ENCODE assay signal across 14 cellular contexts in the genomic region with DNA sequence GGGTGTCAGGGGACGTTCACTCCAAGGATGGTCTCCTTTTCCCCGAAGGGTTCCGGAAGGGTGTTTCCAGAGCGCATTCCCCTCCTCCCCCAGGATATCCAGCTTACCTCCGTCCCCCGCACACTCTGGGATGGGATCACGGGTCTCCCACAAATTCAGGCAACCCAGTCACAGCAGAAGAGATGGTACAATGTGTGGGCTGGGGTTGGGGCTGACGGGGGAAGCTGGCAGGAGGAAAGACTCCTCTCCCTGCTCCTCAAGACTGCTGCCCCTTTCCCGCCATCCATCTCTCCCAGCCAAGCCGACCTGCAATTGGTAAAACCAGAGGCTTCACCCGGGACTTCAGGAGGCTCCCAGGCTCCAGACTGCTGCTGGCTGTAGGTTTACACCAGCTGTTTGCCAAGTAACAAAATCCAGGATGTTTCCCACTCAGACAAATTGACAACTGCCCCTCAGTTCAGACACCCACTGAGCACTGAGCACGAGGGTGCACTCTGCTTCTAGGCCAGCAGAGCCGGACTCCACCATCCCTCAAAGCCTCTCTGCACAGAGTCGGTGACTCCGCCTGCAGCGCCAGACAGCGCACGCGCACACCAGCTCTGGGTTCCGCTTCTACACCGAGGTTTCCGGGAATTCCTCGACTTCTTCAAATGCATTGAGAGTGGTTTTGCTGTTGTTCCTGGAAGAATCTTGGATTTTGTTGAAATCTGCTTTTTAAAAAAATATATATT. TPM values are rescaled to one million over a fixed set of nuclear protein-coding genes. Genes with fewer than 3 reads are reported as not detected.
A peak's percentile ranks its signal among the peaks of the same experiment; 100 is the strongest.
DNase-seq lines count a peak whose midpoint lies in the region; ATAC-seq, FAIRE-seq and TF ChIP-seq lines count a peak whose summit lies in the region.
"Had no signal": no experiment of that assay in that cellular context is flagged by ENCODE, and none has a peak within 500 bp of the region (broad histone marks: within the 10 kb centered on the region; RNA-seq: fewer than 3 reads in every experiment).

No MANE protein-coding gene starts in this region.

- ATAC-seq in HepG2 = no peak
- peak; percentile 10 to 22 for ATAC-seq in left cardiac atrium
- ATAC-seq: PC-3 had no signal

- peak overlapping the region; percentile 52 for H4K8ac ChIP-seq in trophoblast cell (ENCODE audit: low read depth, low read length)

- in situ Hi-C loops in HepG2 (cut with HindIII; ENCODE audit: extremely low pct_ligation_motif_present, low pct_unique_long_range_greater_than_20kb) = no loop called here

- H2BK12ac ChIP-seq in trophoblast cell (ENCODE audit: low read length) = peak overlapping the region; percentile 59

- H3K27ac ChIP-seq in liver (ENCODE audit: low read depth in 1 of 2, low read length in 2 of 2) = peak overlapping the region; percentile 23 to 34
- no peak overlapping the region for H3K27ac ChIP-seq in HepG2 (ENCODE audit: extremely low read length, insufficient read depth, low read length)
- peak overlapping the region; percentile 35 for H3K27ac ChIP-seq in trophoblast cell (ENCODE audit: low read depth, low read length)
- H3K27ac ChIP-seq in vagina = peak overlapping the region; percentile 78

- H3K4me1 ChIP-seq in liver (ENCODE audit: control insufficient read depth in 4 of 4, insufficient read depth in 4 of 4, low read length in 3 of 4) (peaks cover 5 to 20% (median 10%) of the 10 kb centered on the region in 4 donors), HepG2 (ENCODE audit: insufficient read depth, low read length) (0 out of 2 replicates have a peak, but pooled peaks cover 6% of the 10 kb centered on the region), trophoblast cell (ENCODE audit: control insufficient read depth in 1 of 2, insufficient read depth in 2 of 2, low read length in 2 of 2) (peaks cover 13 to 15% of the 10 kb centered on the region in 2 experiments), vagina (peaks cover 11% of the 10 kb centered on the region)

- peak overlapping the region; percentile 51 for H2BK5ac ChIP-seq in trophoblast cell (ENCODE audit: low read depth, low read length, poor library complexity)

- TF ChIP-seq POLR2A in HepG2 (IDR thresholded peaks at IDR 0.05; ENCODE audit: insufficient read depth in 1 of 2, low read depth in 2 of 2, low read length in 2 of 2) (no peak), vagina (IDR thresholded peaks at IDR 0.05) (no peak)

- POLR2A ChIA-PET in HepG2 (lab: Yijun Ruan, JAX) = no interaction called here

- no peak overlapping the region for H3K4me2 ChIP-seq in HepG2 (ENCODE audit: low read depth, low read length)
- H3K4me2 ChIP-seq in trophoblast cell (ENCODE audit: low read length) = no peak overlapping the region

- no peaks in the 10 kb centered on the region for H3K79me2 ChIP-seq in HepG2 (ENCODE audit: insufficient read depth, low read length)
- H3K79me2 ChIP-seq in trophoblast cell (ENCODE audit: control insufficient read depth, insufficient read depth, low read length, poor library complexity) = no peaks in the 10 kb centered on the region

- H3K18ac ChIP-seq in trophoblast cell (ENCODE audit: low read length) = no peak overlapping the region

- H3K9ac ChIP-seq in liver (ENCODE audit: low read depth in 1 of 2, low read length in 2 of 2) (peak overlapping the region in 1 of 2 donors; percentile 90), HepG2 (ENCODE audit: insufficient read depth, low read depth, low read length) (no peak overlapping the region), trophoblast cell (ENCODE audit: low read length) (no peak overlapping the region)

- TF ChIP-seq RAD21 in liver (IDR thresholded peaks at IDR 0.05) (no peak), HepG2 (CRISPR knock-in tag; IDR thresholded peaks at IDR 0.05) (no peak)

- H3K23ac ChIP-seq in trophoblast cell (ENCODE audit: low read length) = no peak overlapping the region

- H4K20me1 ChIP-seq in HepG2 (ENCODE audit: insufficient read depth, low read length) = no peaks in the 10 kb centered on the region

- H3K27me3 ChIP-seq in liver (ENCODE audit: control insufficient read depth in 4 of 4, insufficient read depth in 4 of 4, low read length in 3 of 4) = no peaks in the 10 kb centered on the region
- no peaks in the 10 kb centered on the region for H3K27me3 ChIP-seq in HepG2 (ENCODE audit: control insufficient read depth in 1 of 2, insufficient read depth in 2 of 2, low read length in 2 of 2)
- H3K27me3 ChIP-seq in trophoblast cell (ENCODE audit: insufficient read depth, low read length) = no peaks in the 10 kb centered on the region
- no peaks in the 10 kb centered on the region for H3K27me3 ChIP-seq in vagina

- intact Hi-C loops in HepG2 (cut with micrococcal nuclease; ENCODE audit: unreplicated experiment) = no loop called here
- intact Hi-C loops in left cardiac atrium (cut with DNase I) = no loop called here
- intact Hi-C loops in vagina (cut with DNase I) = no loop called here

- H3K36me3 ChIP-seq in liver (ENCODE audit: control insufficient read depth in 4 of 4, insufficient read depth in 3 of 4, low read depth in 1 of 4, low read length in 3 of 4) (peaks cover 0 to 2% (median 0%) of the 10 kb centered on the region in 4 donors), HepG2 (replicated peaks in 1 of 2; ENCODE audit: control insufficient read depth in 1 of 2, insufficient read depth in 2 of 2, low read length in 2 of 2) (no peaks in the 10 kb centered on the region), trophoblast cell (ENCODE audit: control insufficient read depth in 1 of 2, insufficient read depth in 2 of 2, low read length in 2 of 2) (no peaks in the 10 kb centered on the region), vagina (no peaks in the 10 kb centered on the region)

- TF ChIP-seq EP300 in HepG2 (IDR thresholded peaks at IDR 0.05; ENCODE audit: low read depth in 2 of 2, low read length in 2 of 2) = no peak
- no peak for TF ChIP-seq EP300 in HepG2 (CRISPR knock-in tag; IDR thresholded peaks at IDR 0.05; ENCODE audit: borderline replicate concordance)

- WGBS in liver = 87% methylated on average over 23 of the region's 23 CpGs
- WGBS in HepG2 (ENCODE audit: low lambda C conversion rate) = 85% methylated on average over 23 of the region's 23 CpGs
- WGBS in trophoblast cell (ENCODE audit: extremely low coverage, insufficient coverage, insufficient read length) = no CpG with 5 or more reads among the region's 23 CpGs

- TF ChIP-seq CTCF in liver (IDR thresholded peaks at IDR 0.05; ENCODE audit: low read depth, low read length, missing input control) (no peak), HepG2 (CRISPR knock-in tag; IDR thresholded peaks at IDR 0.05) (no peak), vagina (IDR thresholded peaks at IDR 0.05) (no peak)

- H3K79me1 ChIP-seq in trophoblast cell (ENCODE audit: low read length) = peaks cover 10% of the 10 kb centered on the region

- H3K4ac ChIP-seq in trophoblast cell (ENCODE audit: low read depth, low read length) = no peak overlapping the region

- no peak for FAIRE-seq in HepG2 (lab: Jason Lieb, UNC)
- FAIRE-seq: GM12891 had no signal

- H3K4me3 ChIP-seq in liver (ENCODE audit: low read depth in 1 of 3, low read length in 3 of 3) (no peak overlapping the region), HepG2 (replicated peaks in 1 of 3; ENCODE audit: insufficient read depth in 1 of 3, low read depth in 2 of 3, low read length in 3 of 3) (no peak overlapping the region), trophoblast cell (ENCODE audit: low read depth, low read length) (no peak overlapping the region), vagina (no peak overlapping the region)

- peak overlapping the region; percentile 67 for H4K91ac ChIP-seq in trophoblast cell (ENCODE audit: low read depth, low read length)

- H2AK5ac ChIP-seq in trophoblast cell (ENCODE audit: low read length) = no peak overlapping the region

- peak overlapping the region; percentile 57 for H2BK120ac ChIP-seq in trophoblast cell (ENCODE audit: insufficient read depth, low read length, poor library complexity)

- no peak overlapping the region for H4K12ac ChIP-seq in trophoblast cell (ENCODE audit: low read depth, low read length)

- BruUV-seq in HepG2 (replicated peaks; lab: Mats Ljungman, UMichigan) = no TSS peak

- H3K9me3 ChIP-seq in liver (ENCODE audit: control insufficient read depth in 4 of 4, low read length in 3 of 4) (no peaks in the 10 kb centered on the region), HepG2 (ENCODE audit: low read length) (no peaks in the 10 kb centered on the region), trophoblast cell (ENCODE audit: insufficient read depth, low read depth, low read length) (no peaks in the 10 kb centered on the region), vagina (no peaks in the 10 kb centered on the region)

- DNase-seq in HepG2 (ENCODE audit: low spot score) = no peak
- no peak for DNase-seq in left cardiac atrium
- peak; percentile 67 to 87 for DNase-seq in trophoblast cell
- no peak for DNase-seq in vagina (ENCODE audit: extremely low spot score in 2 of 2)
- no peak for DNase-seq in inferior parietal cortex (ENCODE audit: extremely low spot score)
- DNase-seq in central memory CD4-positive, alpha-beta T cell = no peak
- no peak for DNase-seq in activated naive CD4-positive, alpha-beta T cell treated with Interleukin-2 at 50 U/mL for 16 hours
- DNase-seq: activated T-cell treated with anti-CD3 and anti-CD28 coated beads, Interleukin-2, amount 50 U/mL, for 1 hour; PC-3 had no signal

- H3K14ac ChIP-seq in trophoblast cell (ENCODE audit: low read length) = peak overlapping the region; percentile 30

- no peak overlapping the region for H2AFZ ChIP-seq in HepG2 (ENCODE audit: low read length)
- H2AFZ ChIP-seq in trophoblast cell (ENCODE audit: insufficient read depth, low read length, poor library complexity) = peak overlapping the region; percentile 3

- CTCF ChIA-PET in HepG2 (lab: Yijun Ruan, JAX; ENCODE audit: low intra/inter-chr PET ratio, low total read pairs) = no interaction called here

RNA-seq across cellular contexts. Expression of a gene that starts 37.7 kb away (rescaled TPM):
- total RNA-seq in liver (1 to 10 TPM in 1 of 2 donors, under 1 TPM in 1; 0.89 to 4.7 TPM), HepG2 (2016; rRNA removed; fragmentation: Illumina TruSeq; extraction: Trizol) (not detected in 2 replicates), left cardiac atrium (1 to 10 TPM; 3.1 to 5.0 TPM), vagina (2.2 TPM)
- polyA plus RNA-seq in liver (1 to 10 TPM; 1.2 to 2.6 TPM), HepG2 (2011; rRNA removed) (not detected in 2 replicates)
- total RNA-seq in HepG2 (2016; cell fraction: cytosol; rRNA removed; fragmentation: Illumina TruSeq; extraction: Trizol; ENCODE audit: low read depth) = not detected in 2 replicates
- not detected in 2 replicates for total RNA-seq in HepG2 (2016; cell fraction: insoluble cytoplasmic fraction; rRNA removed; fragmentation: Illumina TruSeq; extraction: Trizol)
- not detected in 2 replicates for total RNA-seq in HepG2 (2016; cell fraction: membrane; rRNA removed; fragmentation: Illumina TruSeq; extraction: Trizol)
- not detected in 2 replicates for total RNA-seq in HepG2 (2016; cell fraction: nucleus; rRNA removed; fragmentation: Illumina TruSeq; extraction: Trizol)
- polyA plus RNA-seq in HepG2 (2011; cell fraction: cytosol; rRNA removed) = 0.01 TPM in 1 of 2 replicates, not detected in the other
- not detected in 2 replicates for polyA plus RNA-seq in HepG2 (2011; cell fraction: nucleus; rRNA removed)
- 0.09 and 0.13 TPM in 2 replicates for polyA plus RNA-seq in HepG2 (2012)
- polyA plus RNA-seq in HepG2 (2016; cell fraction: cytosol; fragmentation: Illumina TruSeq; extraction: Trizol; ENCODE audit: low read depth) = not detected in 2 replicates
- polyA plus RNA-seq in HepG2 (2016; cell fraction: insoluble cytoplasmic fraction; fragmentation: Illumina TruSeq; extraction: Trizol; ENCODE audit: low read depth) = not detected in 2 replicates
- not detected in 2 replicates for polyA plus RNA-seq in HepG2 (2016; cell fraction: membrane; fragmentation: Illumina TruSeq; extraction: Trizol; ENCODE audit: low read depth)
- not detected in 2 replicates for polyA plus RNA-seq in HepG2 (2016; cell fraction: nucleus; fragmentation: Illumina TruSeq; extraction: Trizol; ENCODE audit: insufficient read depth, low read depth)
- polyA minus RNA-seq in HepG2 (2011; rRNA and poly(A)+ RNA removed; ENCODE audit: low replicate concordance) = 0.02 TPM in 1 of 2 replicates, not detected in the other
- not detected in 2 replicates for polyA minus RNA-seq in HepG2 (2011; cell fraction: cytosol; rRNA and poly(A)+ RNA removed)
- polyA minus RNA-seq in HepG2 (2011; cell fraction: nucleus; rRNA and poly(A)+ RNA removed) = not detected in 2 replicates
- polyA plus RNA-seq in trophoblast cell (2013) = not detected in 2 replicates
- total RNA-seq: A673, mononuclear cell, PC-3 had no signal

RNA-seq across cellular contexts. Expression of a gene that starts 41.9 kb away (rescaled TPM):
- total RNA-seq in liver (under 1 TPM; 0.19 to 0.42 TPM), HepG2 (2016; rRNA removed; fragmentation: Illumina TruSeq; extraction: Trizol) (not detected in 2 replicates), left cardiac atrium (under 1 TPM in 1 of 2 donors, not detected in 1; 0.35 TPM), vagina (not detected)
- polyA plus RNA-seq in liver (under 1 TPM in 1 of 2 donors, not detected in 1; 0.89 TPM), HepG2 (2011; rRNA removed) (not detected in 2 replicates)
- not detected in 2 replicates for total RNA-seq in HepG2 (2016; cell fraction: cytosol; rRNA removed; fragmentation: Illumina TruSeq; extraction: Trizol; ENCODE audit: low read depth)
- 0.24 TPM in 1 of 2 replicates, not detected in the other for total RNA-seq in HepG2 (2016; cell fraction: insoluble cytoplasmic fraction; rRNA removed; fragmentation: Illumina TruSeq; extraction: Trizol)
- total RNA-seq in HepG2 (2016; cell fraction: membrane; rRNA removed; fragmentation: Illumina TruSeq; extraction: Trizol) = not detected in 2 replicates
- not detected in 2 replicates for total RNA-seq in HepG2 (2016; cell fraction: nucleus; rRNA removed; fragmentation: Illumina TruSeq; extraction: Trizol)
- polyA plus RNA-seq in HepG2 (2011; cell fraction: cytosol; rRNA removed) = not detected in 2 replicates
- polyA plus RNA-seq in HepG2 (2011; cell fraction: nucleus; rRNA removed) = not detected in 2 replicates
- not detected in 2 replicates for polyA plus RNA-seq in HepG2 (2012)
- not detected in 2 replicates for polyA plus RNA-seq in HepG2 (2016; cell fraction: cytosol; fragmentation: Illumina TruSeq; extraction: Trizol; ENCODE audit: low read depth)
- polyA plus RNA-seq in HepG2 (2016; cell fraction: insoluble cytoplasmic fraction; fragmentation: Illumina TruSeq; extraction: Trizol; ENCODE audit: low read depth) = not detected in 2 replicates
- not detected in 2 replicates for polyA plus RNA-seq in HepG2 (2016; cell fraction: membrane; fragmentation: Illumina TruSeq; extraction: Trizol; ENCODE audit: low read depth)
- not detected in 2 replicates for polyA plus RNA-seq in HepG2 (2016; cell fraction: nucleus; fragmentation: Illumina TruSeq; extraction: Trizol; ENCODE audit: insufficient read depth, low read depth)
- not detected in 2 replicates for polyA minus RNA-seq in HepG2 (2011; rRNA and poly(A)+ RNA removed; ENCODE audit: low replicate concordance)
- not detected in 2 replicates for polyA minus RNA-seq in HepG2 (2011; cell fraction: cytosol; rRNA and poly(A)+ RNA removed)
- polyA minus RNA-seq in HepG2 (2011; cell fraction: nucleus; rRNA and poly(A)+ RNA removed) = not detected in 2 replicates
- 0.08 and 0.18 TPM in 2 replicates for polyA plus RNA-seq in trophoblast cell (2013)
- total RNA-seq: A673, LHCN-M2, mononuclear cell, PC-3 had no signal

RNA-seq across cellular contexts. Expression of a gene that starts 44.1 kb away (rescaled TPM):
- total RNA-seq in liver (under 1 TPM; 0.19 to 0.33 TPM), HepG2 (2016; rRNA removed; fragmentation: Illumina TruSeq; extraction: Trizol) (0.46 and 1.0 TPM in 2 replicates), left cardiac atrium (1 to 10 TPM; 1.2 to 2.1 TPM), vagina (3.2 TPM)
- polyA plus RNA-seq in liver (under 1 TPM; 0.04 to 0.38 TPM), HepG2 (2011; rRNA removed) (0.40 and 0.90 TPM in 2 replicates)
- total RNA-seq in HepG2 (2016; cell fraction: cytosol; rRNA removed; fragmentation: Illumina TruSeq; extraction: Trizol; ENCODE audit: low read depth) = 0.10 and 0.18 TPM in 2 replicates
- total RNA-seq in HepG2 (2016; cell fraction: insoluble cytoplasmic fraction; rRNA removed; fragmentation: Illumina TruSeq; extraction: Trizol) = 0.65 and 0.82 TPM in 2 replicates
- total RNA-seq in HepG2 (2016; cell fraction: membrane; rRNA removed; fragmentation: Illumina TruSeq; extraction: Trizol) = 0.14 and 0.34 TPM in 2 replicates
- total RNA-seq in HepG2 (2016; cell fraction: nucleus; rRNA removed; fragmentation: Illumina TruSeq; extraction: Trizol) = 0.81 and 1.5 TPM in 2 replicates
- 0.41 and 0.43 TPM in 2 replicates for polyA plus RNA-seq in HepG2 (2011; cell fraction: cytosol; rRNA removed)
- polyA plus RNA-seq in HepG2 (2011; cell fraction: nucleus; rRNA removed) = 1.8 and 2.7 TPM in 2 replicates
- 0.35 and 0.36 TPM in 2 replicates for polyA plus RNA-seq in HepG2 (2012)
- polyA plus RNA-seq in HepG2 (2016; cell fraction: cytosol; fragmentation: Illumina TruSeq; extraction: Trizol; ENCODE audit: low read depth) = 0.03 and 0.05 TPM in 2 replicates
- 0.23 and 0.37 TPM in 2 replicates for polyA plus RNA-seq in HepG2 (2016; cell fraction: insoluble cytoplasmic fraction; fragmentation: Illumina TruSeq; extraction: Trizol; ENCODE audit: low read depth)
- 0.09 and 0.27 TPM in 2 replicates for polyA plus RNA-seq in HepG2 (2016; cell fraction: membrane; fragmentation: Illumina TruSeq; extraction: Trizol; ENCODE audit: low read depth)
- 1.4 and 2.5 TPM in 2 replicates for polyA plus RNA-seq in HepG2 (2016; cell fraction: nucleus; fragmentation: Illumina TruSeq; extraction: Trizol; ENCODE audit: insufficient read depth, low read depth)
- 0.07 and 0.92 TPM in 2 replicates for polyA minus RNA-seq in HepG2 (2011; rRNA and poly(A)+ RNA removed; ENCODE audit: low replicate concordance)
- 1.2 TPM in 1 of 2 replicates, not detected in the other for polyA minus RNA-seq in HepG2 (2011; cell fraction: cytosol; rRNA and poly(A)+ RNA removed)
- polyA minus RNA-seq in HepG2 (2011; cell fraction: nucleus; rRNA and poly(A)+ RNA removed) = 0.99 and 1.2 TPM in 2 replicates
- 0.29 and 0.57 TPM in 2 replicates for polyA plus RNA-seq in trophoblast cell (2013)

Comparison
In these comparisons a context has a peak if more than half of its experiments do, and no peak if none do; other contexts are left out.
1. DNase-seq: peak in trophoblast cell (2 of 2); none in HepG2 (single experiment), left cardiac atrium (single experiment), vagina (0 of 2), inferior parietal cortex (single experiment), central memory CD4-positive, alpha-beta T cell (single experiment) and activated naive CD4-positive, alpha-beta T cell treated with Interleukin-2 at 50 U/mL for 16 hours (single experiment).